Comparison of ENCODE assay signal across 20 cellular contexts in genomic region chrX:36431819-36432218, GRCh38.
DNase-seq lines count a peak whose midpoint lies in the region; ATAC-seq, FAIRE-seq and TF ChIP-seq lines count a peak whose summit lies in the region.
"Had no signal": no experiment of that assay in that cellular context is flagged by ENCODE, and none has a peak within 500 bp of the region (broad histone marks: within the 10 kb centered on the region; RNA-seq: fewer than 3 reads in every experiment).

No MANE protein-coding gene starts in this region.

- no peak for ATAC-seq in foreskin keratinocyte
- ATAC-seq: left colon had no signal

- H3K27ac Mint-ChIP-seq in nephron progenitor cell: no peak overlapping the region
- H3K27ac Mint-ChIP-seq: CD4-positive, alpha-beta T cell; IgD-negative memory B cell; nephron had no signal

- H3K9me3 ChIP-seq in adipocyte (ENCODE audit: control insufficient read depth, low read length) (no peaks in the 10 kb centered on the region), skeletal muscle satellite cell (replicated peaks; ENCODE audit: low read length) (no peaks in the 10 kb centered on the region)
- H3K9me3 ChIP-seq: thoracic aorta had no signal

- no peaks in the 10 kb centered on the region for H3K4me1 ChIP-seq in adipocyte (ENCODE audit: control insufficient read depth, insufficient read depth, low read length)
- H3K4me1 ChIP-seq in foreskin keratinocyte: no peaks in the 10 kb centered on the region
- H3K4me1 ChIP-seq in skeletal muscle satellite cell (ENCODE audit: control insufficient read depth, insufficient read depth, low read length): peaks cover 19% of the 10 kb centered on the region

- H3K27me3 ChIP-seq in adipocyte (replicated peaks; ENCODE audit: control insufficient read depth, insufficient read depth, low read length) (no peaks in the 10 kb centered on the region), foreskin keratinocyte (no peaks in the 10 kb centered on the region), skeletal muscle satellite cell (ENCODE audit: control insufficient read depth, insufficient read depth, low read length) (no peaks in the 10 kb centered on the region)

- H3K4me3 ChIP-seq in adipocyte (ENCODE audit: low read length) (no peak overlapping the region), skeletal muscle satellite cell (ENCODE audit: low read length) (no peak overlapping the region)
- H3K4me3 ChIP-seq: SK-N-MC, thoracic aorta had no signal

- H3K36me3 Mint-ChIP-seq in nephron progenitor cell (ENCODE audit: low read depth): no peaks in the 10 kb centered on the region
- H3K36me3 Mint-ChIP-seq: IgD-negative memory B cell had no signal

- no peak overlapping the region for H3K4me3 Mint-ChIP-seq in nephron progenitor cell
- H3K4me3 Mint-ChIP-seq: CD4-positive, alpha-beta T cell; IgD-negative memory B cell; nephron had no signal

- peaks cover 19% of the 10 kb centered on the region for H3K9me3 Mint-ChIP-seq in nephron progenitor cell
- H3K9me3 Mint-ChIP-seq: CD4-positive, alpha-beta T cell had no signal

- DNase-seq in HTR-8/SVneo (ENCODE audit: insufficient read length, low spot score): peak; percentile 65
- DNase-seq in adipocyte (ENCODE audit: low read depth): peak; percentile 22
- DNase-seq in foreskin keratinocyte: peak; percentile 14 to 59
- DNase-seq in nephron progenitor cell: no peak
- DNase-seq in NCI-H2227 (lab: John Stamatoyannopoulos, UW; ENCODE audit: unreplicated experiment): no peak
- no peak for DNase-seq in GM19238 (ENCODE audit: insufficient read length, low spot score)
- DNase-seq: activated gamma-delta T cell treated with Interleukin-2 at 50 U/mL for 16 hours; caudate nucleus; CD4-positive, alpha-beta T cell; head of caudate nucleus; left colon; NCI-H1092 treated with DMSO at 0.1 percent for 48 hours; NCI-H345; retina; stimulated activated CD4-positive, alpha-beta T cell treated with anti-CD3 and anti-CD28 coated beads, Interleukin-1b, Interleukin-23, amount 100 ng/mL, for 48 hours had no signal

- H3K36me3 ChIP-seq in adipocyte (ENCODE audit: control insufficient read depth, insufficient read depth, low read length, severe bottlenecking) (no peaks in the 10 kb centered on the region), skeletal muscle satellite cell (ENCODE audit: insufficient read depth, low read length) (no peaks in the 10 kb centered on the region)
- H3K36me3 ChIP-seq: thoracic aorta had no signal

- FAIRE-seq in HTR-8/SVneo (lab: Jason Lieb, UNC): peak; percentile 93

- H3K9ac ChIP-seq in adipocyte (ENCODE audit: low read length) (no peak overlapping the region), skeletal muscle satellite cell (ENCODE audit: low read depth, low read length) (peak overlapping the region; percentile 44)

- peak overlapping the region; percentile 35 for H3K4me2 ChIP-seq in skeletal muscle satellite cell (ENCODE audit: low read length)

- TF ChIP-seq CTCF in foreskin keratinocyte (conservative IDR thresholded peaks at IDR 0.05): no peak
- no peak for TF ChIP-seq CTCF in nephron progenitor cell (IDR thresholded peaks at IDR 0.05)

- H3K4me1 Mint-ChIP-seq in nephron progenitor cell: no peaks in the 10 kb centered on the region
- H3K4me1 Mint-ChIP-seq: IgD-negative memory B cell had no signal

- no peaks in the 10 kb centered on the region for H3K27me3 Mint-ChIP-seq in nephron progenitor cell (ENCODE audit: low read depth, poor library complexity)
- H3K27me3 Mint-ChIP-seq: CD4-positive, alpha-beta T cell; IgD-negative memory B cell had no signal

- no peak overlapping the region for H3K27ac ChIP-seq in foreskin keratinocyte
- H3K27ac ChIP-seq: SK-N-MC, thoracic aorta had no signal

Comparison
In these comparisons a context has a peak if more than half of its experiments do, and no peak if none do; other contexts are left out.
1. DNase-seq: peak in HTR-8/SVneo (single experiment), adipocyte (single experiment) and foreskin keratinocyte (2 of 2); none in nephron progenitor cell (single experiment), NCI-H2227 (single experiment) and GM19238 (single experiment).